ENCODE assay signal across 1 cellular context in the genomic region with DNA sequence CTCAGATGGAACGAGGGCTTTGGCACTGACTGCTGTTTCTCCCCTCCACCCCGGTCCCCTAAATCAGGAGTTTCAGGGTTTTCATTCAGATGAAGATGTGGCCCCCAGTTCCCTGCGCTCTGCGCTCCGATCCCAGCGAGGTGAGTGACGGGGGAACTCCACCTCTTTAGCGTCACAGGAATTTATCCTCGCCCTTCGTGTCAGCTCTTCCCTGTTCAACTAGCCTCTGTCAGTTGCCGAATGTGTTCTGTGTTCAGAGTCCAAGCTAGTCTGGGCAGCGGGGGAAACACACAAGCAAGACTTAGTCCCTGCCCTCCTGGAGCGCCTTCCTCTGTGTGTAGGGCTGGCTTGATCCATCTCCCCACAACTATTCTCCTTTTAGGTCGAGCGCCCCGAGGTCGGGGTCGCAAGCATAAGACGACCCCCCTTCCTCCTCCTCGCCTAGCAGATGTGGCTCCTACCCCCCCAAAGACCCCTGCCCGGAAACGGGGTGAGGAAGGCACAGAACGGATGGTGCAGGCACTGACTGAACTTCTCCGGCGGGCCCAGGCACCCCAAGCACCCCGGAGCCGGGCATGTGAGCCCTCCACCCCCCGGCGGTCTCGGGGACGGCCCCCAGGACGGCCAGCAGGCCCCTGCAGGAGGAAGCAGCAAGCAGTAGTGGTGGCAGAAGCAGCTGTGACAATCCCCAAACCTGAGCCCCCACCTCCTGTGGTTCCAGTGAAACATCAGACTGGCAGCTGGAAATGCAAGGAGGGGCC.
TF ChIP-seq lines count a peak whose summit lies in the region.

No MANE protein-coding gene starts in this region.

TF ChIP-seq in endothelial cell of umbilical vein, 7 proteins besides CTCF, POLR2A, EP300 and RAD21:
- TF ChIP-seq MYC (IDR thresholded peaks at IDR 0.05; ENCODE audit: low read depth, low read length), result no peak
- TF ChIP-seq FOS (IDR thresholded peaks at IDR 0.05; ENCODE audit: borderline replicate concordance, insufficient read depth, low read length), result no peak
- TF ChIP-seq, protein P1, sequence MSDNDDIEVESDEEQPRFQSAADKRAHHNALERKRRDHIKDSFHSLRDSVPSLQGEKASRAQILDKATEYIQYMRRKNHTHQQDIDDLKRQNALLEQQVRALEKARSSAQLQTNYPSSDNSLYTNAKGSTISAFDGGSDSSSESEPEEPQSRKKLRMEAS (IDR thresholded peaks at IDR 0.05; ENCODE audit: insufficient read depth, insufficient read length), result no peak
- TF ChIP-seq GATA2 (IDR thresholded peaks at IDR 0.05; ENCODE audit: insufficient read depth, insufficient read length, low read depth, low read length), result no peak
- TF ChIP-seq EZH2 (IDR thresholded peaks at IDR 0.05; ENCODE audit: borderline replicate concordance, low read depth, low read length, severe bottlenecking), result no peak
- TF ChIP-seq JUN (IDR thresholded peaks at IDR 0.05; ENCODE audit: borderline replicate concordance, insufficient read depth, insufficient read length, low read depth), result no peak
- no peak for TF ChIP-seq POLR2AphosphoS5 (IDR thresholded peaks at IDR 0.05; ENCODE audit: insufficient read depth, low read depth, low read length)
